Comparison of ENCODE assay signal across 1 cellular context in the genomic region with DNA sequence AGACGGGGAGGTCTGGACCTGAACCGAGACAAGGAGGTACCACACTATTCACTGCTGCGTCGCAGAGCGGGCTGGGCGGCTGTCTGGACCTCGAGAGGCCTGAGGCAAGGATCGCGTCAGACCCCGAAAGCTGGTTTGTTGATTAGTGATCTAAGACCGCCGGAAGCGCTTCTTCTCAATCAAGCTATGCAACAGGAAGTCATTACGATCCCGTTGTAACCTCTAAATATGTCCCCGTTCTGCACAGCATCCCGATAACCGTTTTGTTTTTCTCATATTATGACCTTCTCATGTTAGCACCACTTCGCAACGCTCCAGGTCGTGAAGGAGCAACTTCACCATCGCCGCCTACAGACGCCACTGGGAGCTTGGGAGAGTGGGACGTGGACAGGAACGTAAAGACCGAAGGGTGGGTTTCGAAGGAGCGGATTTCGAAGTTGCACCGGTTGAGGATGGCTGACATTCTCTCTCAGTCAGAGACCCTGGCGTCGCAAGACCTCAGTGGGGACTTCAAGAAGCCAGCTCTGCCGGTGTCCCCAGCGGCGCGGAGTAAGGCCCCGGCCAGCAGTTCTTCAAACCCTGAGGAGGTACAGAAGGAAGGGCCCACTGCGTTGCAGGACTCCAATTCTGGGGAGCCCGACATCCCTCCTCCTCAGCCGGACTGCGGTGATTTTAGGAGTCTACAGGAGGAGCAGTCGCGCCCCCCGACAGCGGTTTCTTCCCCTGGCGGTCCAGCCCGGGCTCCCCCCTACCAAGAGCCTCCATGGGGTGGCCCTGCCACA.
TF ChIP-seq lines count a peak whose summit lies in the region.

A gene with protein sequence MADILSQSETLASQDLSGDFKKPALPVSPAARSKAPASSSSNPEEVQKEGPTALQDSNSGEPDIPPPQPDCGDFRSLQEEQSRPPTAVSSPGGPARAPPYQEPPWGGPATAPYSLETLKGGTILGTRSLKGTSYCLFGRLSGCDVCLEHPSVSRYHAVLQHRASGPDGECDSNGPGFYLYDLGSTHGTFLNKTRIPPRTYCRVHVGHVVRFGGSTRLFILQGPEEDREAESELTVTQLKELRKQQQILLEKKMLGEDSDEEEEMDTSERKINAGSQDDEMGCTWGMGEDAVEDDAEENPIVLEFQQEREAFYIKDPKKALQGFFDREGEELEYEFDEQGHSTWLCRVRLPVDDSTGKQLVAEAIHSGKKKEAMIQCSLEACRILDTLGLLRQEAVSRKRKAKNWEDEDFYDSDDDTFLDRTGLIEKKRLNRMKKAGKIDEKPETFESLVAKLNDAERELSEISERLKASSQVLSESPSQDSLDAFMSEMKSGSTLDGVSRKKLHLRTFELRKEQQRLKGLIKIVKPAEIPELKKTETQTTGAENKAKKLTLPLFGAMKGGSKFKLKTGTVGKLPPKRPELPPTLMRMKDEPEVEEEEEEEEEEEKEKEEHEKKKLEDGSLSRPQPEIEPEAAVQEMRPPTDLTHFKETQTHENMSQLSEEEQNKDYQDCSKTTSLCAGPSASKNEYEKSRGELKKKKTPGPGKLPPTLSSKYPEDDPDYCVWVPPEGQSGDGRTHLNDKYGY (plus strand): TSS at position 427 of the 782 bp plus-strand sequence. CDS start 26 bp downstream, at position 453.
A gene with protein sequence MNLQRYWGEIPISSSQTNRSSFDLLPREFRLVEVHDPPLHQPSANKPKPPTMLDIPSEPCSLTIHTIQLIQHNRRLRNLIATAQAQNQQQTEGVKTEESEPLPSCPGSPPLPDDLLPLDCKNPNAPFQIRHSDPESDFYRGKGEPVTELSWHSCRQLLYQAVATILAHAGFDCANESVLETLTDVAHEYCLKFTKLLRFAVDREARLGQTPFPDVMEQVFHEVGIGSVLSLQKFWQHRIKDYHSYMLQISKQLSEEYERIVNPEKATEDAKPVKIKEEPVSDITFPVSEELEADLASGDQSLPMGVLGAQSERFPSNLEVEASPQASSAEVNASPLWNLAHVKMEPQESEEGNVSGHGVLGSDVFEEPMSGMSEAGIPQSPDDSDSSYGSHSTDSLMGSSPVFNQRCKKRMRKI (minus strand): TSS at position 152 of the 782 bp plus-strand sequence. CDS start 1,422 bp downstream, outside the sequence.

TF ChIP-seq in HEK293, 187 proteins besides CTCF, POLR2A, EP300 and RAD21 (continued from another document and continues in another):
- TF ChIP-seq, protein P1, sequence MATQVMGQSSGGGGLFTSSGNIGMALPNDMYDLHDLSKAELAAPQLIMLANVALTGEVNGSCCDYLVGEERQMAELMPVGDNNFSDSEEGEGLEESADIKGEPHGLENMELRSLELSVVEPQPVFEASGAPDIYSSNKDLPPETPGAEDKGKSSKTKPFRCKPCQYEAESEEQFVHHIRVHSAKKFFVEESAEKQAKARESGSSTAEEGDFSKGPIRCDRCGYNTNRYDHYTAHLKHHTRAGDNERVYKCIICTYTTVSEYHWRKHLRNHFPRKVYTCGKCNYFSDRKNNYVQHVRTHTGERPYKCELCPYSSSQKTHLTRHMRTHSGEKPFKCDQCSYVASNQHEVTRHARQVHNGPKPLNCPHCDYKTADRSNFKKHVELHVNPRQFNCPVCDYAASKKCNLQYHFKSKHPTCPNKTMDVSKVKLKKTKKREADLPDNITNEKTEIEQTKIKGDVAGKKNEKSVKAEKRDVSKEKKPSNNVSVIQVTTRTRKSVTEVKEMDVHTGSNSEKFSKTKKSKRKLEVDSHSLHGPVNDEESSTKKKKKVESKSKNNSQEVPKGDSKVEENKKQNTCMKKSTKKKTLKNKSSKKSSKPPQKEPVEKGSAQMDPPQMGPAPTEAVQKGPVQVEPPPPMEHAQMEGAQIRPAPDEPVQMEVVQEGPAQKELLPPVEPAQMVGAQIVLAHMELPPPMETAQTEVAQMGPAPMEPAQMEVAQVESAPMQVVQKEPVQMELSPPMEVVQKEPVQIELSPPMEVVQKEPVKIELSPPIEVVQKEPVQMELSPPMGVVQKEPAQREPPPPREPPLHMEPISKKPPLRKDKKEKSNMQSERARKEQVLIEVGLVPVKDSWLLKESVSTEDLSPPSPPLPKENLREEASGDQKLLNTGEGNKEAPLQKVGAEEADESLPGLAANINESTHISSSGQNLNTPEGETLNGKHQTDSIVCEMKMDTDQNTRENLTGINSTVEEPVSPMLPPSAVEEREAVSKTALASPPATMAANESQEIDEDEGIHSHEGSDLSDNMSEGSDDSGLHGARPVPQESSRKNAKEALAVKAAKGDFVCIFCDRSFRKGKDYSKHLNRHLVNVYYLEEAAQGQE (tag by site-specific recombination; IDR thresholded peaks at IDR 0.05) = peak; percentile 66
- TF ChIP-seq SALL2 (tag by site-specific recombination; IDR thresholded peaks at IDR 0.05; ENCODE audit: borderline replicate concordance) (0 out of 2 replicates have a peak, but pooled peaks have one; percentile 22), IKZF3 (tag by site-specific recombination; IDR thresholded peaks at IDR 0.05) (0 out of 2 replicates have a peak, but pooled peaks have one; percentile 39), ZNF555 (tag by site-specific recombination; conservative IDR thresholded peaks at IDR 0.05) (no peak), ZFP3 (tag by site-specific recombination; IDR thresholded peaks at IDR 0.05; ENCODE audit: low read depth) (no peak), ZNF121 (tag by site-specific recombination; IDR thresholded peaks at IDR 0.05) (no peak), ZFP69B (tag by site-specific recombination; IDR thresholded peaks at IDR 0.05) (peak; percentile 87), ZIC2 (tag by site-specific recombination; IDR thresholded peaks at IDR 0.05) (no peak; the same call in 1 of the 2 replicates), ZSCAN16 (tag by site-specific recombination; IDR thresholded peaks at IDR 0.05) (0 out of 2 replicates have a peak, but pooled peaks have one; percentile 22), ZNF19 (tag by site-specific recombination; IDR thresholded peaks at IDR 0.05; ENCODE audit: low read depth) (no peak), ZBTB21 (tag by site-specific recombination; IDR thresholded peaks at IDR 0.05) (peak; percentile 87), MZF1 (tag by site-specific recombination; IDR thresholded peaks at IDR 0.05; ENCODE audit: borderline replicate concordance) (no peak; the same call in 1 of the 2 replicates), MEIS1 (CRISPR knock-in tag; IDR thresholded peaks at IDR 0.05; ENCODE audit: borderline replicate concordance) (no peak), ZNF514 (tag by site-specific recombination; IDR thresholded peaks at IDR 0.05) (no peak), KLF1 (tag by site-specific recombination; IDR thresholded peaks at IDR 0.05) (peak; percentile 40; the same call in 1 of the 2 replicates), ZNF341 (tag by site-specific recombination; IDR thresholded peaks at IDR 0.05; ENCODE audit: low read depth) (no peak), ZNF292 (tag by site-specific recombination; IDR thresholded peaks at IDR 0.05; ENCODE audit: borderline replicate concordance, low read depth) (no peak), ZNF843 (tag by site-specific recombination; IDR thresholded peaks at IDR 0.05) (peak; percentile 65; the same call in 1 of the 2 replicates), ZBTB48 (tag by site-specific recombination; IDR thresholded peaks at IDR 0.05) (no peak)
- TF ChIP-seq, protein P2, sequence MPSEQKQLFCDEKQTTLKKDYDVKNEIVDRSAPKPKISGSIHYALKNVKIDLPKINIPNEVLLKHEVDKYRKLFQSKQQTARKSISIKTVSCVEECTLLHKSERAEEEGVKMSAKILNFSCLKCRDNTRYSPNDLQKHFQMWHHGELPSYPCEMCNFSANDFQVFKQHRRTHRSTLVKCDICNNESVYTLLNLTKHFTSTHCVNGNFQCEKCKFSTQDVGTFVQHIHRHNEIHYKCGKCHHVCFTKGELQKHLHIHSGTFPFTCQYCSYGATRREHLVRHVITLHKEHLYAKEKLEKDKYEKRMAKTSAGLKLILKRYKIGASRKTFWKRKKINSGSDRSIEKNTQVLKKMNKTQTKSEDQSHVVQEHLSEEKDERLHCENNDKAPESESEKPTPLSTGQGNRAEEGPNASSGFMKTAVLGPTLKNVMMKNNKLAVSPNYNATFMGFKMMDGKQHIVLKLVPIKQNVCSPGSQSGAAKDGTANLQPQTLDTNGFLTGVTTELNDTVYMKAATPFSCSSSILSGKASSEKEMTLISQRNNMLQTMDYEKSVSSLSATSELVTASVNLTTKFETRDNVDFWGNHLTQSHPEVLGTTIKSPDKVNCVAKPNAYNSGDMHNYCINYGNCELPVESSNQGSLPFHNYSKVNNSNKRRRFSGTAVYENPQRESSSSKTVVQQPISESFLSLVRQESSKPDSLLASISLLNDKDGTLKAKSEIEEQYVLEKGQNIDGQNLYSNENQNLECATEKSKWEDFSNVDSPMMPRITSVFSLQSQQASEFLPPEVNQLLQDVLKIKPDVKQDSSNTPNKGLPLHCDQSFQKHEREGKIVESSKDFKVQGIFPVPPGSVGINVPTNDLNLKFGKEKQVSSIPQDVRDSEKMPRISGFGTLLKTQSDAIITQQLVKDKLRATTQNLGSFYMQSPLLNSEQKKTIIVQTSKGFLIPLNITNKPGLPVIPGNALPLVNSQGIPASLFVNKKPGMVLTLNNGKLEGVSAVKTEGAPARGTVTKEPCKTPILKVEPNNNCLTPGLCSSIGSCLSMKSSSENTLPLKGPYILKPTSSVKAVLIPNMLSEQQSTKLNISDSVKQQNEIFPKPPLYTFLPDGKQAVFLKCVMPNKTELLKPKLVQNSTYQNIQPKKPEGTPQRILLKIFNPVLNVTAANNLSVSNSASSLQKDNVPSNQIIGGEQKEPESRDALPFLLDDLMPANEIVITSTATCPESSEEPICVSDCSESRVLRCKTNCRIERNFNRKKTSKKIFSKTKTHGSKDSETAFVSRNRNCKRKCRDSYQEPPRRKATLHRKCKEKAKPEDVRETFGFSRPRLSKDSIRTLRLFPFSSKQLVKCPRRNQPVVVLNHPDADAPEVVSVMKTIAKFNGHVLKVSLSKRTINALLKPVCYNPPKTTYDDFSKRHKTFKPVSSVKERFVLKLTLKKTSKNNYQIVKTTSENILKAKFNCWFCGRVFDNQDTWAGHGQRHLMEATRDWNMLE (tag by site-specific recombination; conservative IDR thresholded peaks at IDR 0.05; ENCODE audit: low read depth) = peak; percentile 94
- TF ChIP-seq, protein P3, sequence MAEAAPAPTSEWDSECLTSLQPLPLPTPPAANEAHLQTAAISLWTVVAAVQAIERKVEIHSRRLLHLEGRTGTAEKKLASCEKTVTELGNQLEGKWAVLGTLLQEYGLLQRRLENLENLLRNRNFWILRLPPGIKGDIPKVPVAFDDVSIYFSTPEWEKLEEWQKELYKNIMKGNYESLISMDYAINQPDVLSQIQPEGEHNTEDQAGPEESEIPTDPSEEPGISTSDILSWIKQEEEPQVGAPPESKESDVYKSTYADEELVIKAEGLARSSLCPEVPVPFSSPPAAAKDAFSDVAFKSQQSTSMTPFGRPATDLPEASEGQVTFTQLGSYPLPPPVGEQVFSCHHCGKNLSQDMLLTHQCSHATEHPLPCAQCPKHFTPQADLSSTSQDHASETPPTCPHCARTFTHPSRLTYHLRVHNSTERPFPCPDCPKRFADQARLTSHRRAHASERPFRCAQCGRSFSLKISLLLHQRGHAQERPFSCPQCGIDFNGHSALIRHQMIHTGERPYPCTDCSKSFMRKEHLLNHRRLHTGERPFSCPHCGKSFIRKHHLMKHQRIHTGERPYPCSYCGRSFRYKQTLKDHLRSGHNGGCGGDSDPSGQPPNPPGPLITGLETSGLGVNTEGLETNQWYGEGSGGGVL (tag by site-specific recombination; IDR thresholded peaks at IDR 0.05) = no peak
- TF ChIP-seq, protein P4, sequence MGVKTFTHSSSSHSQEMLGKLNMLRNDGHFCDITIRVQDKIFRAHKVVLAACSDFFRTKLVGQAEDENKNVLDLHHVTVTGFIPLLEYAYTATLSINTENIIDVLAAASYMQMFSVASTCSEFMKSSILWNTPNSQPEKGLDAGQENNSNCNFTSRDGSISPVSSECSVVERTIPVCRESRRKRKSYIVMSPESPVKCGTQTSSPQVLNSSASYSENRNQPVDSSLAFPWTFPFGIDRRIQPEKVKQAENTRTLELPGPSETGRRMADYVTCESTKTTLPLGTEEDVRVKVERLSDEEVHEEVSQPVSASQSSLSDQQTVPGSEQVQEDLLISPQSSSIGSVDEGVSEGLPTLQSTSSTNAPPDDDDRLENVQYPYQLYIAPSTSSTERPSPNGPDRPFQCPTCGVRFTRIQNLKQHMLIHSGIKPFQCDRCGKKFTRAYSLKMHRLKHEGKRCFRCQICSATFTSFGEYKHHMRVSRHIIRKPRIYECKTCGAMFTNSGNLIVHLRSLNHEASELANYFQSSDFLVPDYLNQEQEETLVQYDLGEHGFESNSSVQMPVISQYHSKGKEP (tag by site-specific recombination; IDR thresholded peaks at IDR 0.05) = no peak
- TF ChIP-seq, protein P5, sequence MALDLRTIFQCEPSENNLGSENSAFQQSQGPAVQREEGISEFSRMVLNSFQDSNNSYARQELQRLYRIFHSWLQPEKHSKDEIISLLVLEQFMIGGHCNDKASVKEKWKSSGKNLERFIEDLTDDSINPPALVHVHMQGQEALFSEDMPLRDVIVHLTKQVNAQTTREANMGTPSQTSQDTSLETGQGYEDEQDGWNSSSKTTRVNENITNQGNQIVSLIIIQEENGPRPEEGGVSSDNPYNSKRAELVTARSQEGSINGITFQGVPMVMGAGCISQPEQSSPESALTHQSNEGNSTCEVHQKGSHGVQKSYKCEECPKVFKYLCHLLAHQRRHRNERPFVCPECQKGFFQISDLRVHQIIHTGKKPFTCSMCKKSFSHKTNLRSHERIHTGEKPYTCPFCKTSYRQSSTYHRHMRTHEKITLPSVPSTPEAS (tag by site-specific recombination; IDR thresholded peaks at IDR 0.05) = peak; percentile 79
- TF ChIP-seq, protein P6, sequence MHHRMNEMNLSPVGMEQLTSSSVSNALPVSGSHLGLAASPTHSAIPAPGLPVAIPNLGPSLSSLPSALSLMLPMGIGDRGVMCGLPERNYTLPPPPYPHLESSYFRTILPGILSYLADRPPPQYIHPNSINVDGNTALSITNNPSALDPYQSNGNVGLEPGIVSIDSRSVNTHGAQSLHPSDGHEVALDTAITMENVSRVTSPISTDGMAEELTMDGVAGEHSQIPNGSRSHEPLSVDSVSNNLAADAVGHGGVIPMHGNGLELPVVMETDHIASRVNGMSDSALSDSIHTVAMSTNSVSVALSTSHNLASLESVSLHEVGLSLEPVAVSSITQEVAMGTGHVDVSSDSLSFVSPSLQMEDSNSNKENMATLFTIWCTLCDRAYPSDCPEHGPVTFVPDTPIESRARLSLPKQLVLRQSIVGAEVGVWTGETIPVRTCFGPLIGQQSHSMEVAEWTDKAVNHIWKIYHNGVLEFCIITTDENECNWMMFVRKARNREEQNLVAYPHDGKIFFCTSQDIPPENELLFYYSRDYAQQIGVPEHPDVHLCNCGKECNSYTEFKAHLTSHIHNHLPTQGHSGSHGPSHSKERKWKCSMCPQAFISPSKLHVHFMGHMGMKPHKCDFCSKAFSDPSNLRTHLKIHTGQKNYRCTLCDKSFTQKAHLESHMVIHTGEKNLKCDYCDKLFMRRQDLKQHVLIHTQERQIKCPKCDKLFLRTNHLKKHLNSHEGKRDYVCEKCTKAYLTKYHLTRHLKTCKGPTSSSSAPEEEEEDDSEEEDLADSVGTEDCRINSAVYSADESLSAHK (tag by site-specific recombination; IDR thresholded peaks at IDR 0.05) = peak; percentile 68; the same call in 1 of the 2 replicates
- TF ChIP-seq, protein P7, sequence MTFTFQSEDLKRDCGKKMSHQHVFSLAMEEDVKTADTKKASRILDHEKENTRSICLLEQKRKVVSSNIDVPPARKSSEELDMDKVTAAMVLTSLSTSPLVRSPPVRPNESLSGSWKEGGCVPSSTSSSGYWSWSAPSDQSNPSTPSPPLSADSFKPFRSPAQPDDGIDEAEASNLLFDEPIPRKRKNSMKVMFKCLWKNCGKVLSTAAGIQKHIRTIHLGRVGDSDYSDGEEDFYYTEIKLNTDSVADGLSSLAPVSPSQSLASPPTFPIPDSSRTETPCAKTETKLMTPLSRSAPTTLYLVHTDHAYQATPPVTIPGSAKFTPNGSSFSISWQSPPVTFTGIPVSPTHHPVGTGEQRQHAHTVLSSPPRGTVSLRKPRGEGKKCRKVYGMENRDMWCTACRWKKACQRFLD (tag by site-specific recombination; IDR thresholded peaks at IDR 0.05) = no peak
